14 cellular contexts compared by ENCODE assay signal in genomic region chr1:241485145-241485544, GRCh38. TPM values are rescaled to one million over a fixed set of nuclear protein-coding genes. Genes with fewer than 3 reads are reported as not detected.
A peak's percentile ranks its signal among the peaks of the same experiment; 100 is the strongest.
DNase-seq lines count a peak whose midpoint lies in the region; ATAC-seq and TF ChIP-seq lines count a peak whose summit lies in the region.
"Had no signal": no experiment of that assay in that cellular context is flagged by ENCODE, and none has a peak within 500 bp of the region (broad histone marks: within the 10 kb centered on the region; RNA-seq: fewer than 3 reads in every experiment).

No MANE protein-coding gene starts in this region.

- H3K4me3 Mint-ChIP-seq in CD14-positive monocyte: no peak overlapping the region
- H3K4me3 Mint-ChIP-seq: activated naive CD4-positive, alpha-beta T cell treated with anti-CD3 and anti-CD28 coated beads, Interleukin-2, amount 50 U/mL, for 24 hours; CD4-positive, alpha-beta T cell had no signal

- no peaks in the 10 kb centered on the region for H3K4me1 ChIP-seq in Peyer's patch
- H3K4me1 ChIP-seq: colonic mucosa, sigmoid colon, vagina had no signal

- no peaks in the 10 kb centered on the region for H3K9me3 ChIP-seq in Peyer's patch
- H3K9me3 ChIP-seq: colonic mucosa, sigmoid colon, vagina had no signal

- no peaks in the 10 kb centered on the region for H3K27me3 ChIP-seq in Peyer's patch
- H3K27me3 ChIP-seq: colonic mucosa, sigmoid colon, vagina had no signal

- H3K4me3 ChIP-seq in Peyer's patch: no peak overlapping the region
- H3K4me3 ChIP-seq: colonic mucosa, sigmoid colon, vagina had no signal

- no peak for TF ChIP-seq CTCF in CD14-positive monocyte (IDR thresholded peaks at IDR 0.05)
- no peak for TF ChIP-seq CTCF in Peyer's patch (IDR thresholded peaks at IDR 0.05)

- no peak for DNase-seq in CD14-positive monocyte (ENCODE audit: low spot score)
- DNase-seq in NCI-H1417 treated with DMSO at 0.1 percent for 48 hours (lab: John Stamatoyannopoulos, UW): no peak
- no peak for DNase-seq in Peyer's patch
- no peak for DNase-seq in NCI-H2081 (lab: John Stamatoyannopoulos, UW)
- DNase-seq: activated CD4-positive, alpha-beta T cell treated with anti-CD3 and anti-CD28 coated beads for 4 hours; CD4-positive, alpha-beta T cell; colonic mucosa; sigmoid colon had no signal

- intact Hi-C loops in CD14-positive monocyte (cut with micrococcal nuclease): no loop called here

- H3K9me3 Mint-ChIP-seq in CD14-positive monocyte: peaks cover 0 to 1% (median 0%) of the 10 kb centered on the region in 7 donors
- H3K9me3 Mint-ChIP-seq: activated naive CD4-positive, alpha-beta T cell treated with anti-CD3 and anti-CD28 coated beads, Interleukin-2, amount 50 U/mL, for 24 hours; CD4-positive, alpha-beta T cell had no signal

- ATAC-seq in GM18861 (IDR thresholded peaks at IDR 0.05; ENCODE audit: unreplicated experiment) (peak; percentile 82), GM21423 (IDR thresholded peaks at IDR 0.05; ENCODE audit: unreplicated experiment) (peak; percentile 58), HG02981 (IDR thresholded peaks at IDR 0.05; ENCODE audit: unreplicated experiment) (peak; percentile 87), HG03575 (IDR thresholded peaks at IDR 0.05; ENCODE audit: extremely low read depth, insufficient number of reproducible peaks, low FRiP score, unreplicated experiment) (peak; percentile 70)

- H3K36me3 ChIP-seq in Peyer's patch: no peaks in the 10 kb centered on the region
- H3K36me3 ChIP-seq: colonic mucosa, sigmoid colon, vagina had no signal

- H3K27ac ChIP-seq in Peyer's patch: no peak overlapping the region
- H3K27ac ChIP-seq: colonic mucosa, sigmoid colon, vagina had no signal

- peaks cover 0 to 2% (median 0%) of the 10 kb centered on the region in 3 donors for H3K27me3 Mint-ChIP-seq in CD14-positive monocyte (ENCODE audit: low read depth in 3 of 3)
- H3K27me3 Mint-ChIP-seq: activated naive CD4-positive, alpha-beta T cell treated with anti-CD3 and anti-CD28 coated beads, Interleukin-2, amount 50 U/mL, for 24 hours had no signal

- H3K36me3 Mint-ChIP-seq in CD14-positive monocyte: peaks cover 4% of the 10 kb centered on the region in 2 donors

- H3K27ac Mint-ChIP-seq in CD14-positive monocyte: no peak overlapping the region
- H3K27ac Mint-ChIP-seq: activated naive CD4-positive, alpha-beta T cell treated with anti-CD3 and anti-CD28 coated beads, Interleukin-2, amount 50 U/mL, for 24 hours; CD4-positive, alpha-beta T cell had no signal

- no peaks in the 10 kb centered on the region for H3K4me1 Mint-ChIP-seq in CD14-positive monocyte

- TF ChIP-seq POLR2A in Peyer's patch (IDR thresholded peaks at IDR 0.05): no peak

RNA-seq across cellular contexts. Expression of gene FH, which starts 34.4 kb away (rescaled TPM):
- 10 to 100 TPM; 32.5 to 34.9 TPM for polyA plus RNA-seq in CD14-positive monocyte
- total RNA-seq in Peyer's patch: 10 to 100 TPM; 29.7 to 91.3 (median 56.1) TPM

RNA-seq across cellular contexts. Expression of gene KMO, which starts 47.0 kb away (rescaled TPM):
- 1 to 10 TPM; 4.7 to 6.4 TPM for polyA plus RNA-seq in CD14-positive monocyte
- 10 to 100 TPM in 1 of 4 donors, under 1 TPM in 2, not detected in 1; 0.13 to 32.2 (median 0.70) TPM for total RNA-seq in Peyer's patch
- total RNA-seq: CD4-positive, alpha-beta T cell had no signal
